Comparison of ENCODE assay signal across 36 cellular contexts in genomic region chr20:44761423-44761822, GRCh38. TPM values are rescaled to one million over a fixed set of nuclear protein-coding genes. Genes with fewer than 3 reads are reported as not detected.
DNase-seq lines count a peak whose midpoint lies in the region; ATAC-seq lines count a peak whose summit lies in the region.
"Had no signal": no experiment of that assay in that cellular context is flagged by ENCODE, and none has a peak within 500 bp of the region (broad histone marks: within the 10 kb centered on the region; RNA-seq: fewer than 3 reads in every experiment).

No MANE protein-coding gene starts in this region.

- H3K27me3 ChIP-seq in MG63 (0 out of 2 replicates have a peak, but pooled peaks cover 2% of the 10 kb centered on the region), neuronal stem cell (ENCODE audit: control insufficient read depth in 3 of 3, insufficient read depth in 3 of 3, low read depth in 1 of 3, low read length in 3 of 3) (no peaks in the 10 kb centered on the region)
- H3K27me3 ChIP-seq: breast epithelium had no signal

- H3K4me2 ChIP-seq in neuronal stem cell (ENCODE audit: insufficient read depth, low read length, poor library complexity, severe bottlenecking): no peak overlapping the region
- H3K4me2 ChIP-seq: smooth muscle cell had no signal

- H3K36me3 ChIP-seq in MG63: no peaks in the 10 kb centered on the region
- no peaks in the 10 kb centered on the region for H3K36me3 ChIP-seq in neuronal stem cell (replicated peaks in 1 of 2; ENCODE audit: control insufficient read depth in 2 of 2, insufficient read depth in 2 of 2, low read length in 2 of 2)
- H3K36me3 ChIP-seq: breast epithelium had no signal

- H3K14ac ChIP-seq in neuronal stem cell (ENCODE audit: low read length): no peak overlapping the region

- H3K9me3 Mint-ChIP-seq in activated T-helper 1 cell treated with anti-CD3 and anti-CD28 coated beads, Interleukin-12 subunit alpha, Interleukin-12 subunit beta, Interleukin-2, Interleukin-4 antibody, amounts not matched to agents 30 ng/mL and 10 ng/mL and 1 ng/mL, durations not matched to agents 14 hours and 24 hours and 36 hours: no peaks in the 10 kb centered on the region
- H3K9me3 Mint-ChIP-seq: activated CD4-positive, alpha-beta memory T cell treated with anti-CD3 and anti-CD28 coated beads for 36 hours; activated naive CD4-positive, alpha-beta T cell treated with anti-CD3 and anti-CD28 coated beads, Interleukin-2, amount 50 U/mL, for 24 hours; activated T-helper 2 cell treated with anti-CD3 and anti-CD28 coated beads, Interferon-gamma antibody, Interleukin-2, Interleukin-4, amounts not matched to agents 10 μg/mL and 5 μg/mL and 100 μg/mL, durations not matched to agents 14 hours and 24 hours and 36 hours; HFFc6; immature natural killer cell; mesothelial cell of epicardium; stimulated activated naive CD8-positive, alpha-beta T cell treated with anti-CD3 and anti-CD28 coated beads, Interleukin-15, amount 100 ng/mL, for 72 hours had no signal

- H4K8ac ChIP-seq in neuronal stem cell (ENCODE audit: low read depth, low read length): no peak overlapping the region

- no peak overlapping the region for H2BK15ac ChIP-seq in neuronal stem cell (ENCODE audit: low read length)

- H3K23ac ChIP-seq in neuronal stem cell (ENCODE audit: low read depth, low read length, poor library complexity): no peak overlapping the region

- no peak overlapping the region for H3K4me3 Mint-ChIP-seq in activated T-helper 1 cell treated with anti-CD3 and anti-CD28 coated beads, Interleukin-12 subunit alpha, Interleukin-12 subunit beta, Interleukin-2, Interleukin-4 antibody, amounts not matched to agents 30 ng/mL and 10 ng/mL and 1 ng/mL, durations not matched to agents 14 hours and 24 hours and 36 hours
- H3K4me3 Mint-ChIP-seq: activated CD4-positive, alpha-beta memory T cell treated with anti-CD3 and anti-CD28 coated beads for 36 hours; activated naive CD4-positive, alpha-beta T cell treated with anti-CD3 and anti-CD28 coated beads, Interleukin-2, amount 50 U/mL, for 24 hours; HFFc6; immature natural killer cell; mesothelial cell of epicardium; naive B cell; stimulated activated naive CD8-positive, alpha-beta T cell treated with anti-CD3 and anti-CD28 coated beads, Interleukin-15, amount 100 ng/mL, for 72 hours; T-helper 17 cell had no signal

- H3K9me3 ChIP-seq in MG63: no peaks in the 10 kb centered on the region
- H3K9me3 ChIP-seq in neuronal stem cell (replicated peaks in 1 of 2; ENCODE audit: control insufficient read depth in 2 of 2, insufficient read depth in 1 of 2, low read depth in 1 of 2, low read length in 2 of 2): no peaks in the 10 kb centered on the region
- H3K9me3 ChIP-seq: breast epithelium had no signal

- H3K4me1 ChIP-seq in neuronal stem cell (ENCODE audit: control insufficient read depth in 2 of 2, insufficient read depth in 1 of 2, low read depth in 1 of 2, low read length in 2 of 2): peaks cover 3 to 6% of the 10 kb centered on the region in 2 donors
- H3K4me1 ChIP-seq: breast epithelium had no signal

- no peak overlapping the region for H2AFZ ChIP-seq in neuronal stem cell (ENCODE audit: low read length)

- intact Hi-C loops in activated T-helper 1 cell treated with anti-CD3 and anti-CD28 coated beads, Interleukin-12 subunit alpha, Interleukin-12 subunit beta, Interleukin-2, Interleukin-4 antibody, amounts not matched to agents 30 ng/mL and 10 ng/mL and 1 ng/mL, durations not matched to agents 14 hours and 24 hours and 36 hours (cut with micrococcal nuclease): no loop called here

- H2BK120ac ChIP-seq in neuronal stem cell (ENCODE audit: low read depth, low read length): peak overlapping the region; percentile 56

- no peaks in the 10 kb centered on the region for H3K4me1 Mint-ChIP-seq in activated T-helper 1 cell treated with anti-CD3 and anti-CD28 coated beads, Interleukin-12 subunit alpha, Interleukin-12 subunit beta, Interleukin-2, Interleukin-4 antibody, amounts not matched to agents 30 ng/mL and 10 ng/mL and 1 ng/mL, durations not matched to agents 14 hours and 24 hours and 36 hours (ENCODE audit: low read depth)
- H3K4me1 Mint-ChIP-seq: activated naive CD4-positive, alpha-beta T cell treated with anti-CD3 and anti-CD28 coated beads, Interleukin-2, amount 50 U/mL, for 24 hours; immature natural killer cell; mesothelial cell of epicardium; stimulated activated naive CD8-positive, alpha-beta T cell treated with anti-CD3 and anti-CD28 coated beads, Interleukin-15, amount 100 ng/mL, for 72 hours had no signal

- H2BK5ac ChIP-seq in neuronal stem cell (ENCODE audit: low read length): no peak overlapping the region

- H3K9ac ChIP-seq in neuronal stem cell (ENCODE audit: low read depth, low read length, poor library complexity): no peak overlapping the region

- no peak overlapping the region for H2BK12ac ChIP-seq in neuronal stem cell (ENCODE audit: low read length)

- H4K91ac ChIP-seq in neuronal stem cell (ENCODE audit: low read depth, low read length, poor library complexity): no peak overlapping the region

- no CpG with 5 or more reads among the region's 3 CpGs for WGBS in neuronal stem cell (ENCODE audit: extremely low coverage in 2 of 2, insufficient read length in 2 of 2, insufficient replicate concordance in 1 of 2), 2 donors

- no peak overlapping the region for H3K27ac ChIP-seq in neuronal stem cell (replicated peaks; ENCODE audit: low read length)
- H3K27ac ChIP-seq: epithelial cell of prostate, RWPE1 had no signal

- H3K36me3 Mint-ChIP-seq in activated T-helper 1 cell treated with anti-CD3 and anti-CD28 coated beads, Interleukin-12 subunit alpha, Interleukin-12 subunit beta, Interleukin-2, Interleukin-4 antibody, amounts not matched to agents 30 ng/mL and 10 ng/mL and 1 ng/mL, durations not matched to agents 14 hours and 24 hours and 36 hours (ENCODE audit: low read depth): no peaks in the 10 kb centered on the region
- H3K36me3 Mint-ChIP-seq: activated CD4-positive, alpha-beta memory T cell treated with anti-CD3 and anti-CD28 coated beads for 36 hours; activated naive CD4-positive, alpha-beta T cell treated with anti-CD3 and anti-CD28 coated beads, Interleukin-2, amount 50 U/mL, for 24 hours; immature natural killer cell; mesothelial cell of epicardium; naive B cell had no signal

- no peaks in the 10 kb centered on the region for H3K79me1 ChIP-seq in neuronal stem cell (ENCODE audit: low read depth, low read length)

- DNase-seq in EL (peak; percentile 10), MG63 (peak; percentile 29), fibroblast of peridontal ligament (ENCODE audit: extremely low read depth) (peak; percentile 2), neuronal stem cell (ENCODE audit: low spot score) (no peak), NCI-H510A treated with DMSO at 0.1 percent for 48 hours (lab: John Stamatoyannopoulos, UW) (no peak)
- no peak for DNase-seq in activated T-helper 1 cell treated with anti-CD3 and anti-CD28 coated beads, Interleukin-12 subunit alpha, Interleukin-12 subunit beta, Interleukin-2, Interleukin-4 antibody, amounts not matched to agents 30 ng/mL and 10 ng/mL and 1 ng/mL, durations not matched to agents 14 hours and 24 hours and 36 hours (ENCODE audit: low spot score)
- DNase-seq: activated CD4-positive, alpha-beta memory T cell treated with anti-CD3 and anti-CD28 coated beads for 36 hours; activated CD4-positive, CD25-positive, alpha-beta regulatory T cell treated with anti-CD3 and anti-CD28 coated beads, Interleukin-2, amount 50 U/mL, for 72 hours; amygdala; effector CD4-positive, alpha-beta T cell; foreskin melanocyte; GF-D8; HFFc6; immature natural killer cell; IMR-90; naive B cell; NCI-H1092 treated with DMSO at 0.1 percent for 48 hours; NCI-H187 treated with DMSO at 0.1 percent for 48 hours; NCI-H226; NCI-H82; occipital lobe; stimulated activated CD4-positive, alpha-beta T cell treated with anti-CD3 and anti-CD28 coated beads, Interleukin-1b, Interleukin-23, amount 100 ng/mL, for 48 hours; stimulated activated CD8-positive, alpha-beta memory T cell treated with anti-CD3 and anti-CD28 coated beads, Interleukin-4, amount 100 ng/mL, for 48 hours; stimulated activated naive CD8-positive, alpha-beta T cell treated with anti-CD3 and anti-CD28 coated beads, Interleukin-15, amount 100 ng/mL, for 72 hours; T-helper 17 cell had no signal

- no peak overlapping the region for H3K27ac Mint-ChIP-seq in activated T-helper 1 cell treated with anti-CD3 and anti-CD28 coated beads, Interleukin-12 subunit alpha, Interleukin-12 subunit beta, Interleukin-2, Interleukin-4 antibody, amounts not matched to agents 30 ng/mL and 10 ng/mL and 1 ng/mL, durations not matched to agents 14 hours and 24 hours and 36 hours
- H3K27ac Mint-ChIP-seq: activated CD4-positive, alpha-beta memory T cell treated with anti-CD3 and anti-CD28 coated beads for 36 hours; activated naive CD4-positive, alpha-beta T cell treated with anti-CD3 and anti-CD28 coated beads, Interleukin-2, amount 50 U/mL, for 24 hours; activated T-helper 2 cell treated with anti-CD3 and anti-CD28 coated beads, Interferon-gamma antibody, Interleukin-2, Interleukin-4, amounts not matched to agents 10 μg/mL and 5 μg/mL and 100 μg/mL, durations not matched to agents 14 hours and 24 hours and 36 hours; HFFc6; immature natural killer cell; mesothelial cell of epicardium; naive B cell; stimulated activated naive CD8-positive, alpha-beta T cell treated with anti-CD3 and anti-CD28 coated beads, Interleukin-15, amount 100 ng/mL, for 72 hours; T-helper 17 cell had no signal

- H3K18ac ChIP-seq in neuronal stem cell (ENCODE audit: low read length): no peak overlapping the region

- H3K4me3 ChIP-seq in MG63 (no peak overlapping the region), neuronal stem cell (ENCODE audit: low read length in 2 of 2) (no peak overlapping the region)
- H3K4me3 ChIP-seq: breast epithelium, smooth muscle cell had no signal

- no peak overlapping the region for H3K4ac ChIP-seq in neuronal stem cell (ENCODE audit: low read length)

- H3K27me3 Mint-ChIP-seq in activated T-helper 1 cell treated with anti-CD3 and anti-CD28 coated beads, Interleukin-12 subunit alpha, Interleukin-12 subunit beta, Interleukin-2, Interleukin-4 antibody, amounts not matched to agents 30 ng/mL and 10 ng/mL and 1 ng/mL, durations not matched to agents 14 hours and 24 hours and 36 hours (ENCODE audit: insufficient read depth): peaks cover 12% of the 10 kb centered on the region
- H3K27me3 Mint-ChIP-seq: activated CD4-positive, alpha-beta memory T cell treated with anti-CD3 and anti-CD28 coated beads for 36 hours; activated naive CD4-positive, alpha-beta T cell treated with anti-CD3 and anti-CD28 coated beads, Interleukin-2, amount 50 U/mL, for 24 hours had no signal

- no peak for ATAC-seq in HG03159 (IDR thresholded peaks at IDR 0.05; ENCODE audit: unreplicated experiment)
- ATAC-seq: SK-N-SH treated with all-trans-retinoic acid at 6 μM for 48 hours; stimulated activated naive CD8-positive, alpha-beta T cell treated with anti-CD3 and anti-CD28 coated beads, Interleukin-15, amount 100 ng/mL, for 72 hours; T-helper 17 cell had no signal

- H2AK5ac ChIP-seq in neuronal stem cell (ENCODE audit: low read depth, low read length): no peak overlapping the region

RNA-seq across cellular contexts. Expression of gene KCNK15, which starts 15.8 kb away (rescaled TPM):
- not detected in 2 replicates for total RNA-seq in MG63 (2014; rRNA removed; shearing (Covaris generic); ENCODE audit: low replicate concordance)
- 0.08 TPM for polyA plus RNA-seq in neuronal stem cell (2013, experiment 1 of 2)
- 0.04 TPM for polyA plus RNA-seq in neuronal stem cell (2013, experiment 2 of 2)
- 1.1 TPM in 2 replicates for total RNA-seq in activated T-helper 1 cell treated with anti-CD3 and anti-CD28 coated beads, Interleukin-12 subunit alpha, Interleukin-12 subunit beta, Interleukin-2, Interleukin-4 antibody, amounts not matched to agents 30 ng/mL and 10 ng/mL and 1 ng/mL, durations not matched to agents 14 hours and 24 hours and 36 hours
- total RNA-seq: IMR-90, occipital lobe, T-helper 17 cell had no signal
- polyA plus RNA-seq: immature natural killer cell, IMR-90 had no signal

RNA-seq across cellular contexts. Expression of gene CCN5, which starts 46.3 kb away (rescaled TPM):
- 0.07 TPM in 1 of 2 replicates, not detected in the other for total RNA-seq in MG63 (2014; rRNA removed; shearing (Covaris generic); ENCODE audit: low replicate concordance)
- not detected for polyA plus RNA-seq in neuronal stem cell (2013, experiment 1 of 2)
- polyA plus RNA-seq in neuronal stem cell (2013, experiment 2 of 2): not detected
- not detected in 2 replicates for total RNA-seq in activated T-helper 1 cell treated with anti-CD3 and anti-CD28 coated beads, Interleukin-12 subunit alpha, Interleukin-12 subunit beta, Interleukin-2, Interleukin-4 antibody, amounts not matched to agents 30 ng/mL and 10 ng/mL and 1 ng/mL, durations not matched to agents 14 hours and 24 hours and 36 hours
- total RNA-seq: activated CD4-positive, alpha-beta memory T cell treated with anti-CD3 and anti-CD28 coated beads for 36 hours; activated T-helper 2 cell treated with anti-CD3 and anti-CD28 coated beads, Interferon-gamma antibody, Interleukin-2, Interleukin-4, amounts not matched to agents 10 μg/mL and 5 μg/mL and 100 μg/mL, durations not matched to agents 14 hours and 24 hours and 36 hours; IMR-90; mesothelial cell of epicardium; occipital lobe; smooth muscle cell; T-helper 17 cell had no signal
- polyA plus RNA-seq: immature natural killer cell, IMR-90, smooth muscle cell had no signal

RNA-seq across cellular contexts. Expression of gene RIMS4, which starts 48.9 kb away (rescaled TPM):
- total RNA-seq in MG63 (2014; rRNA removed; shearing (Covaris generic); ENCODE audit: low replicate concordance): 0.39 and 2.9 TPM in 2 replicates
- polyA plus RNA-seq in neuronal stem cell (2013, experiment 1 of 2): 2.9 TPM
- 3.0 TPM for polyA plus RNA-seq in neuronal stem cell (2013, experiment 2 of 2)
- total RNA-seq in activated T-helper 1 cell treated with anti-CD3 and anti-CD28 coated beads, Interleukin-12 subunit alpha, Interleukin-12 subunit beta, Interleukin-2, Interleukin-4 antibody, amounts not matched to agents 30 ng/mL and 10 ng/mL and 1 ng/mL, durations not matched to agents 14 hours and 24 hours and 36 hours: not detected in 2 replicates
- total RNA-seq: activated CD4-positive, alpha-beta memory T cell treated with anti-CD3 and anti-CD28 coated beads for 36 hours; activated T-helper 2 cell treated with anti-CD3 and anti-CD28 coated beads, Interferon-gamma antibody, Interleukin-2, Interleukin-4, amounts not matched to agents 10 μg/mL and 5 μg/mL and 100 μg/mL, durations not matched to agents 14 hours and 24 hours and 36 hours; HFFc6; IMR-90; liver; smooth muscle cell; T-helper 17 cell had no signal
- polyA plus RNA-seq: BJ, immature natural killer cell, IMR-90, liver, smooth muscle cell had no signal

Comparison
In these comparisons a context has a peak if more than half of its experiments do, and no peak if none do; other contexts are left out.
1. DNase-seq: peak in EL (single experiment), MG63 (single experiment) and fibroblast of peridontal ligament (single experiment); none in neuronal stem cell (single experiment), activated T-helper 1 cell treated with anti-CD3 and anti-CD28 coated beads, Interleukin-12 subunit alpha, Interleukin-12 subunit beta, Interleukin-2, Interleukin-4 antibody, amounts not matched to agents 30 ng/mL and 10 ng/mL and 1 ng/mL, durations not matched to agents 14 hours and 24 hours and 36 hours (single experiment) and NCI-H510A treated with DMSO at 0.1 percent for 48 hours (single experiment).